In the genomic region with DNA sequence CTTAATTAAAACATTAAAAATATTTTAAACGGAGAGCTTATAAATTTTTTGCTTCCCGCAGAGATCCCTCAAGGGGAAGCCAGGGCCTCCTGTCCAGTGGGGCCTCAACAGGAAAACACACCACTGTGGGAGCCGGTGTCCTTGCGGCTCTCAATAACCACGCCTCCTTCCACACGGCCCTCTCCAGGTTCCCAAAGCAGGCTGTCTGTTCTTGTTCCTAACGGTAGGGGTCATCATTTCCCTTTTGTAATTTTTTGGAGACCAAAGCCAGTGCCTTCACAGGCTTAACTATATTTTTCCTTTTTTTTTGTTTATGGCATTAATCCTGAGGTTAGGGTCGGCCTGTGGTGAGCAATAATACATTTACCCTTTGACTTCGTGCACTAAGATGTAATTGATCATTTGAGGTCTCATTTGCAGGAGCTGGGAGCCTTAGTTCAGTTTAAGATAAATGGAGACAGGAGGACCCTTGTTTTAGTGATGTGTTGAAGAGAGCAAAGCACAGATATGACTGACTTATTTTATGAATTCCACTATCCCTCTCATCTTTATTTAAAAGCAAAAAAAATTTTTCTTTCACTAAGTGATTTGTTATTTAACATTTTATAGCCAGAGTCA, we compare ENCODE assay signal across 8 cellular contexts.
A peak's percentile ranks its signal among the peaks of the same experiment; 100 is the strongest.
DNase-seq lines count a peak whose midpoint lies in the region; ATAC-seq, FAIRE-seq and TF ChIP-seq lines count a peak whose summit lies in the region.

No MANE protein-coding gene starts in this region.

- peak; percentile 88 for TF ChIP-seq CTCF in KMS-11 (conservative IDR thresholded peaks at IDR 0.05; ENCODE audit: low read depth, low read length)
- TF ChIP-seq CTCF in OCI-LY3 (IDR thresholded peaks at IDR 0.05; ENCODE audit: low read depth, low read length) = peak; percentile 81
- TF ChIP-seq CTCF in GM12878 (IDR thresholded peaks at IDR 0.05 in 2 of 3, conservative IDR thresholded peaks at IDR 0.05 in 1 of 3; ENCODE audit: control insufficient read depth in 2 of 3, extremely low read depth in 1 of 3, insufficient read depth in 1 of 3, low read depth in 3 of 3, low read length in 3 of 3) = peak; percentile 71 to 82 (median 74)

- POLR2A ChIA-PET in GM12878 (lab: Charles Lee) = interaction anchor here (1.3 kb wide), 1 partner anchor 664 kb away, joined by 3 read pairs; no protein-coding TSS in a partner anchor

- H2AFZ ChIP-seq in KMS-11 (ENCODE audit: low read depth) = no peak overlapping the region; the same call in 1 of the 2 replicates
- no peak overlapping the region for H2AFZ ChIP-seq in OCI-LY3 (ENCODE audit: low read depth, low read length)
- no peak overlapping the region for H2AFZ ChIP-seq in GM12878 (ENCODE audit: control insufficient read depth, low read depth, low read length)

- H3K27me3 ChIP-seq in KMS-11 (ENCODE audit: insufficient read depth, low read depth) (no peaks in the 10 kb centered on the region), OCI-LY3 (ENCODE audit: low read depth, low read length) (peaks cover 32% of the 10 kb centered on the region; the same call in 1 of the 2 replicates), GM12878 (replicated peaks in 1 of 2; ENCODE audit: control insufficient read depth in 2 of 2, insufficient read depth in 2 of 2, low read length in 1 of 2) (no peaks in the 10 kb centered on the region; a peak in 1 of 4 replicates), iPS DF 6.9 (ENCODE audit: control insufficient read depth, insufficient read depth, low read length) (no peaks in the 10 kb centered on the region)

- RAD21 ChIA-PET in GM12878 (lab: Charles Lee; ENCODE audit: unreplicated experiment) = interaction anchor here (1.0 to 1.6 kb wide), 4 partner anchors 520 to 665 kb away, joined by 3 to 12 read pairs (median 4); no protein-coding TSS in a partner anchor

- H3K79me2 ChIP-seq in KMS-11 (ENCODE audit: insufficient read depth, low read depth) (no peaks in the 10 kb centered on the region), OCI-LY3 (ENCODE audit: low read length) (no peaks in the 10 kb centered on the region), GM12878 (ENCODE audit: control insufficient read depth, insufficient read depth, low read length) (no peaks in the 10 kb centered on the region)

- in situ Hi-C loops in G401 (cut with HindIII; ENCODE audit: low sequenced_read_pairs) (no loop called here), GM12878 (cut with MboI) (no loop called here)

- intact Hi-C loops in GM12878 (cut with micrococcal nuclease; ENCODE audit: unreplicated experiment) = loop anchor here (1.0 to 10.0 kb wide), 3 partner anchors 307 to 663 kb away; no protein-coding TSS in a partner anchor

- peak; percentile 94 for FAIRE-seq in GM12878 (lab: Jason Lieb, UNC)

- CTCF ChIA-PET in GM12878 (lab: Yijun Ruan, JAX) = interaction anchor here (0.8 to 3.7 kb wide), 10 partner anchors 10 to 667 kb away, joined by 3 to 61 read pairs (median 3); no protein-coding TSS in a partner anchor

- H4K20me1 ChIP-seq in KMS-11 (ENCODE audit: insufficient read depth) (no peaks in the 10 kb centered on the region), OCI-LY3 (ENCODE audit: insufficient read depth, low read length) (no peaks in the 10 kb centered on the region), GM12878 (ENCODE audit: control insufficient read depth, insufficient read depth) (no peaks in the 10 kb centered on the region)

- no peaks in the 10 kb centered on the region for H3K36me3 ChIP-seq in KMS-11 (ENCODE audit: insufficient read depth)
- no peaks in the 10 kb centered on the region for H3K36me3 ChIP-seq in OCI-LY3 (replicated peaks; ENCODE audit: low read depth, low read length)
- H3K36me3 ChIP-seq in GM12878 (ENCODE audit: control insufficient read depth in 2 of 2, insufficient read depth in 2 of 2, low read length in 1 of 2) = no peaks in the 10 kb centered on the region
- H3K36me3 ChIP-seq in iPS DF 6.9 (ENCODE audit: control insufficient read depth, insufficient read depth, low read length) = no peaks in the 10 kb centered on the region

- WGBS in GM12878 (ENCODE audit: insufficient coverage, insufficient replicate concordance, low lambda C conversion rate, missing lambda C conversion rate) = 3% methylated on average over 9 of the region's 9 CpGs
- no CpG with 5 or more reads among the region's 9 CpGs for WGBS in iPS DF 6.9 (ENCODE audit: insufficient coverage, insufficient read length)

- H3K9me3 ChIP-seq in OCI-LY3 (ENCODE audit: insufficient read depth, low read length) (no peaks in the 10 kb centered on the region), GM12878 (replicated peaks; ENCODE audit: control insufficient read depth, insufficient read depth, low read length) (no peaks in the 10 kb centered on the region), iPS DF 6.9 (ENCODE audit: control insufficient read depth, insufficient read depth, low read length) (no peaks in the 10 kb centered on the region)

- SMC1A ChIA-PET in GM12878 (lab: Charles Lee; ENCODE audit: uncharacterized antibody, unreplicated experiment) = interaction anchor here (0.8 to 1.4 kb wide), 6 partner anchors 13 to 678 kb away, joined by 3 to 4 read pairs (median 4); no protein-coding TSS in a partner anchor

- no peak overlapping the region for H3K4me3 ChIP-seq in KMS-11 (IDR thresholded peaks at IDR 0.05; ENCODE audit: insufficient read depth, low read depth, low read length)
- no peak overlapping the region for H3K4me3 ChIP-seq in OCI-LY3 (ENCODE audit: low read length)
- H3K4me3 ChIP-seq in GM12878 = no peak overlapping the region
- no peak overlapping the region for H3K4me3 ChIP-seq in iPS DF 6.9 (ENCODE audit: low read length)

- H3K9ac ChIP-seq in KMS-11 = no peak overlapping the region
- H3K9ac ChIP-seq in OCI-LY3 (ENCODE audit: low read length) = no peak overlapping the region
- H3K9ac ChIP-seq in GM12878 (ENCODE audit: control insufficient read depth, insufficient read depth, low read length) = no peak overlapping the region

- no peak for TF ChIP-seq EP300 in GM12878 (IDR thresholded peaks at IDR 0.05; ENCODE audit: borderline replicate concordance in 1 of 2, control insufficient read depth in 1 of 2, low read depth in 2 of 2, low read length in 2 of 2)

- 0 out of 2 replicates have a peak overlapping the region, but pooled peaks have one; percentile 14 for H3K4me2 ChIP-seq in KMS-11
- H3K4me2 ChIP-seq in OCI-LY3 (ENCODE audit: low read length) = no peak overlapping the region
- no peak overlapping the region for H3K4me2 ChIP-seq in GM12878 (ENCODE audit: control insufficient read depth, insufficient read depth)

- peak; percentile 84 for ATAC-seq in GM21576 (IDR thresholded peaks at IDR 0.05; ENCODE audit: unreplicated experiment)
- ATAC-seq in GM12878 = peak; percentile 97

- TF ChIP-seq POLR2A in GM12878 (IDR thresholded peaks at IDR 0.05; ENCODE audit: low read depth, low read length) = no peak

- H3K27ac ChIP-seq in KMS-11 (no peak overlapping the region), OCI-LY3 (ENCODE audit: low read length) (no peak overlapping the region), GM12878 (ENCODE audit: control insufficient read depth, insufficient read depth) (no peak overlapping the region), iPS DF 6.9 (ENCODE audit: low read length) (no peak overlapping the region)

- no TSS peak for BruUV-seq in GM12878 (replicated peaks; lab: Mats Ljungman, UMichigan)

- peak; percentile 89 for DNase-seq in G401 (ENCODE audit: low spot score)
- DNase-seq in GM12878 (ENCODE audit: low read depth, low spot score) = peak; percentile 13
- DNase-seq in iPS DF 6.9 (ENCODE audit: low read depth, low spot score) = peak; percentile 47
- DNase-seq in stimulated activated CD4-positive, alpha-beta T cell treated with anti-CD3 and anti-CD28 coated beads, Interleukin-1b, Interleukin-23, amount 100 ng/mL, for 48 hours = peak; percentile 25
- DNase-seq in NK-92 treated with Interleukin-12 subunit alpha and Interleukin-12 subunit beta, amount 100 ng/mL, for 24 hours (lab: John Stamatoyannopoulos, UW) = no peak

- TF ChIP-seq RAD21 in GM12878 (IDR thresholded peaks at IDR 0.05; ENCODE audit: insufficient read depth, low read depth, low read length) = peak; percentile 85

- H3K4me1 ChIP-seq in KMS-11 (ENCODE audit: low read depth, poor library complexity, severe bottlenecking) (peaks cover 4% of the 10 kb centered on the region), OCI-LY3 (ENCODE audit: low read length) (no peaks in the 10 kb centered on the region), GM12878 (ENCODE audit: control insufficient read depth, insufficient read depth, low read length) (no peaks in the 10 kb centered on the region), iPS DF 6.9 (ENCODE audit: control insufficient read depth, insufficient read depth, low read length) (no peaks in the 10 kb centered on the region)

TF ChIP-seq in GM12878, 131 proteins besides CTCF, POLR2A, EP300 and RAD21:
- TF ChIP-seq SMC3 (IDR thresholded peaks at IDR 0.05; ENCODE audit: borderline replicate concordance, low read length) = peak; percentile 72
- TF ChIP-seq EED (IDR thresholded peaks at IDR 0.05; ENCODE audit: low read depth) = no peak
